Comparison of ENCODE assay signal across 24 cellular contexts in the genomic region with DNA sequence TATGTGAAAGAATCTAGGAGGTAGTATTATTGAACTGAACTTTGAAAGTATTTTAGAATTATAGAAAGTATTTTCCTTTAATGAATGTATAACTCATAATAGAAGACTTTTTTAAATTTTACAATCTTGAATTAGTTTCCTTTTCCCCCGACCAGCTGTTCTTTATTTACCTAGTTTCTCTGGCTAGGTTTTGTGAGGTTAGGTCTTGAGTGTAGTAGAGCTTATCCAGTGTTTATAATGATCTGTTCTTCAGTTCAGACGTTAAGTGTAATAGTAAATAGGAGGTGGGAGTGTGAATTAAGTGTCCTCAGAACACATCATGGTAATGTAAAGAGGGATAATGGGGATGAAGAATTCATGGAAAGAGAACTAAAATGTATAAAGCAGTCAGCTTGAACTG.
"Had no signal": no experiment of that assay in that cellular context is flagged by ENCODE, and none has a peak within 500 bp of the region (broad histone marks: within the 10 kb centered on the region; RNA-seq: fewer than 3 reads in every experiment).

No MANE protein-coding gene starts in this region.

- H3K27me3 ChIP-seq: gastrocnemius medialis, heart right ventricle, left lung, right lobe of liver, spleen, testis, tibial nerve, upper lobe of right lung, vagina had no signal

- H3K4me3 ChIP-seq: esophagus muscularis mucosa, gastrocnemius medialis, heart right ventricle, left lung, psoas muscle, right lobe of liver, spleen, testis, tibial nerve, upper lobe of right lung, vagina had no signal

- H3K36me3 ChIP-seq: esophagus muscularis mucosa, gastrocnemius medialis, heart right ventricle, left lung, right lobe of liver, spleen, tibial nerve, upper lobe of right lung, vagina had no signal

- DNase-seq: effector memory CD8-positive, alpha-beta T cell; gastrocnemius medialis; heart right ventricle; hypothalamus; islet precursor cell; left lung; mesendoderm; naive thymus-derived CD4-positive, alpha-beta T cell; nephron progenitor cell; psoas muscle; retina; right lobe of liver; spleen; stimulated activated CD4-positive, alpha-beta T cell treated with anti-CD3 and anti-CD28 coated beads, Interleukin-15, amount 100 ng/mL, for 24 hours; stimulated activated CD4-positive, alpha-beta T cell treated with anti-CD3 and anti-CD28 coated beads, Interleukin-1b, Interleukin-23, amount 100 ng/mL, for 48 hours; stimulated activated CD4-positive, alpha-beta T cell treated with anti-CD3 and anti-CD28 coated beads, Interleukin-4, amount 100 ng/mL, for 24 hours; stimulated activated naive B cell treated with anti-CD40 and anti-IgM and Interleukin-4, amounts not matched to agents 10 μg/mL and 1 μg/mL and 100 μg/mL, for 72 hours; stimulated activated naive CD8-positive, alpha-beta T cell treated with anti-CD3 and anti-CD28 coated beads, Interleukin-15, amount 100 ng/mL, for 72 hours; testis; upper lobe of right lung had no signal

- H3K27ac ChIP-seq: epithelial cell of prostate, esophagus muscularis mucosa, gastrocnemius medialis, heart right ventricle, left lung, psoas muscle, right lobe of liver, spleen, testis, tibial nerve, upper lobe of right lung, vagina had no signal

- H3K4me1 ChIP-seq: gastrocnemius medialis, left lung, psoas muscle, testis, upper lobe of right lung, vagina had no signal

- H3K9me3 ChIP-seq: esophagus muscularis mucosa, gastrocnemius medialis, heart right ventricle, left lung, psoas muscle, right lobe of liver, spleen, testis, tibial nerve, upper lobe of right lung, vagina had no signal

- ATAC-seq: effector memory CD8-positive, alpha-beta T cell; gastrocnemius medialis; heart right ventricle; left lung; naive thymus-derived CD4-positive, alpha-beta T cell; psoas muscle; right lobe of liver; stimulated activated naive B cell treated with anti-CD40 and anti-IgM and Interleukin-4, amounts not matched to agents 10 μg/mL and 1 μg/mL and 100 μg/mL, for 72 hours; stimulated activated naive CD8-positive, alpha-beta T cell treated with anti-CD3 and anti-CD28 coated beads, Interleukin-15, amount 100 ng/mL, for 72 hours; upper lobe of right lung had no signal
